1 cellular context compared by ENCODE assay signal in the genomic region with DNA sequence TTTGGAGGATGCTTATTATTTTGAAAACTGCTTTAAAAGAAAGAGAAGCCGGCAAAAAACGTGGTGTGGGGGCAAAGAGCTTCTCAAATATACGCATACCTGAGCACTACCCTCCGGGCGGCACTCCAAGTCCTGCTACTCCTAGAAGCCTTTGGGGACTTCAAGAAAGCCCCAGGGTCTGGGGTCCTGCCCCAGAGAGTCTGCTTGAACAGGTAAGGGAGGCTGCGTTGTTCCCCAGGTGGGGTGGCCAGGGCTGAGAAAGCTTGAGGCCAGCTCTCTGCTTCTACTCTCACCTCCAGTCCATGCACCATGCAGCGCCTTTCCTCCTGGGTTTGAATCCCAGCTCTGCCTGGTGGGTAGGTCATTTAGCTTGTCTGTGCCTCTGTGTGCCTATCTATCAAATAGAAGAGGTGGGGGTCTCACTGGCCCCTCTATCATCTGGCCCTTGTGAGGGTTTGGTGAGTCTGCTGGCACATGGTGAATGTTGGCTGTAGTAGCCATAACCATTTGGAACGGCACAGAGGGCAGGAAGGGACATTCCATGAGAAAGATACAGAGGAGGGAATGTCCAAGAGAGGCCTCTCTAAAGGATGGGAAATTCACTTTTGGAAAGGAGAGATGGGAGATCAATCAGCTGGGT.
TF ChIP-seq lines count a peak whose summit lies in the region.

No MANE protein-coding gene starts in this region.

TF ChIP-seq in HCT116, 20 proteins besides CTCF, POLR2A, EP300 and RAD21 (continued from another document):
- TF ChIP-seq SP1 (IDR thresholded peaks at IDR 0.05; ENCODE audit: low read depth) (no peak), ZBTB33 (IDR thresholded peaks at IDR 0.05; ENCODE audit: extremely low read depth, insufficient replicate concordance, low read length) (no peak), SIN3A (IDR thresholded peaks at IDR 0.05; ENCODE audit: low read depth) (no peak), POLR2AphosphoS5 (IDR thresholded peaks at IDR 0.05; ENCODE audit: low read depth, low read length) (no peak), SRF (IDR thresholded peaks at IDR 0.05; ENCODE audit: low read depth) (no peak), ELF1 (IDR thresholded peaks at IDR 0.05; ENCODE audit: borderline replicate concordance, low read depth) (no peak), TCF7L2 (IDR thresholded peaks at IDR 0.05; ENCODE audit: borderline replicate concordance, extremely low read depth, insufficient read depth, insufficient read length) (no peak)
- TF ChIP-seq, protein P1, sequence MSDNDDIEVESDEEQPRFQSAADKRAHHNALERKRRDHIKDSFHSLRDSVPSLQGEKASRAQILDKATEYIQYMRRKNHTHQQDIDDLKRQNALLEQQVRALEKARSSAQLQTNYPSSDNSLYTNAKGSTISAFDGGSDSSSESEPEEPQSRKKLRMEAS (IDR thresholded peaks at IDR 0.05) = no peak
